Comparison of ENCODE assay signal across 8 cellular contexts in genomic region chr1:40476924-40477679, GRCh38. TPM values are rescaled to one million over a fixed set of nuclear protein-coding genes. Genes with fewer than 3 reads are reported as not detected.
DNase-seq lines count a peak whose midpoint lies in the region; ATAC-seq and TF ChIP-seq lines count a peak whose summit lies in the region.

Gene ZFP69, plus strand, starts transcription at chr1:40477290. Its CDS starts 2,072 bp downstream, at chr1:40479362.

- H3K4me1 Mint-ChIP-seq in activated CD8-positive, alpha-beta T cell treated with anti-CD3 and anti-CD28 coated beads, Interleukin-2, amount 10 ng/mL, durations not matched to agents 7 days and 5 days (ENCODE audit: low read depth) = peaks cover 20% of the 10 kb centered on the region

- peak within 1 kb of the TSS; percentile 92 for H3K56ac ChIP-seq in mesendoderm (ENCODE audit: low read length)

- no CpG with 5 or more reads among the region's 65 CpGs for WGBS in mesendoderm (ENCODE audit: extremely low coverage, insufficient coverage, low lambda C conversion rate)

- CTCF ChIA-PET in activated CD8-positive, alpha-beta T cell treated with anti-CD3 and anti-CD28 coated beads, Interleukin-2, amount 10 ng/mL, durations not matched to agents 7 days and 5 days (lab: Charles Lee) = interaction anchor here (1.3 to 1.8 kb wide), 2 partner anchors 10 to 13 kb away, joined by 3 to 4 read pairs; no protein-coding TSS in a partner anchor

- H3K9me3 Mint-ChIP-seq in activated CD8-positive, alpha-beta T cell treated with anti-CD3 and anti-CD28 coated beads, Interleukin-2, amount 10 ng/mL, durations not matched to agents 7 days and 5 days (ENCODE audit: insufficient read depth) = peaks cover 32% of the 10 kb centered on the region

- H2BK120ac ChIP-seq in mesendoderm (ENCODE audit: low read depth, low read length) = no peak within 1 kb of the TSS

- peak within 1 kb of the TSS; percentile 10 for H4K5ac ChIP-seq in mesendoderm (ENCODE audit: low read length)

- TF ChIP-seq CTCF in GM13977 (IDR thresholded peaks at IDR 0.05; ENCODE audit: extremely low read depth, insufficient read depth, missing control alignments) = no peak

- H2BK5ac ChIP-seq in mesendoderm (ENCODE audit: low read length) = no peak within 1 kb of the TSS

- H3K23ac ChIP-seq in mesendoderm (ENCODE audit: low read length) = peak within 1 kb of the TSS; percentile 29

- ATAC-seq in HG03039 (IDR thresholded peaks at IDR 0.05; ENCODE audit: unreplicated experiment) (peak; percentile 60), HG02571 (IDR thresholded peaks at IDR 0.05; ENCODE audit: unreplicated experiment) (no peak)
- peak; percentile 92 for ATAC-seq in activated CD8-positive, alpha-beta T cell treated with anti-CD3 and anti-CD28 coated beads, Interleukin-2, amount 10 ng/mL, durations not matched to agents 7 days and 5 days

- DNase-seq in GM13977 (ENCODE audit: low spot score) (peak; percentile 89), NCI-H510A treated with DMSO at 0.1 percent for 48 hours (lab: John Stamatoyannopoulos, UW) (peak; percentile 91), mesendoderm (peak; percentile 73)
- peak; percentile 80 for DNase-seq in activated CD8-positive, alpha-beta T cell treated with anti-CD3 and anti-CD28 coated beads, Interleukin-2, amount 10 ng/mL, durations not matched to agents 7 days and 5 days
- peak; percentile 56 for DNase-seq in effector CD8-positive, alpha-beta T cell (lab: John Stamatoyannopoulos, UW)
- DNase-seq in stimulated activated CD8-positive, alpha-beta memory T cell treated with anti-CD3 and anti-CD28 coated beads, Interleukin-12 subunit alpha, Interleukin-12 subunit beta, amount 100 ng/mL, for 4 hours (ENCODE audit: low read depth) = peak; percentile 65

- H3K36me3 ChIP-seq in mesendoderm (ENCODE audit: control insufficient read depth, insufficient read depth, low read length) = no peaks in the 10 kb centered on the region

- peaks cover 42% of the 10 kb centered on the region for H3K36me3 Mint-ChIP-seq in activated CD8-positive, alpha-beta T cell treated with anti-CD3 and anti-CD28 coated beads, Interleukin-2, amount 10 ng/mL, durations not matched to agents 7 days and 5 days (ENCODE audit: low read depth)

- H3K79me1 ChIP-seq in mesendoderm (ENCODE audit: low read length) = no peaks in the 10 kb centered on the region

- H3K27me3 ChIP-seq in mesendoderm (ENCODE audit: insufficient read depth, low read length, poor library complexity) = no peaks in the 10 kb centered on the region

- no peak within 1 kb of the TSS for H2BK15ac ChIP-seq in mesendoderm (replicated peaks; ENCODE audit: low read depth)

- H3K4me3 ChIP-seq in mesendoderm (ENCODE audit: low read length) = peak within 1 kb of the TSS; percentile 75

- H3K4ac ChIP-seq in mesendoderm (ENCODE audit: low read depth, low read length) = peak within 1 kb of the TSS; percentile 45

- H3K27ac ChIP-seq in mesendoderm (ENCODE audit: low read depth, low read length) = no peak within 1 kb of the TSS

- no peak within 1 kb of the TSS for H2AK5ac ChIP-seq in mesendoderm (ENCODE audit: low read length)

- POLR2A ChIA-PET in activated CD8-positive, alpha-beta T cell treated with anti-CD3 and anti-CD28 coated beads, Interleukin-2, amount 10 ng/mL, durations not matched to agents 7 days and 5 days (lab: Charles Lee) = interaction anchor here (2.3 kb wide), 1 partner anchor 32 kb away, joined by 15 read pairs; the partner anchor contains the start of gene EXO5

- peaks cover 2% of the 10 kb centered on the region for H3K4me1 ChIP-seq in mesendoderm (ENCODE audit: control insufficient read depth, low read depth, low read length)

- H3K27me3 Mint-ChIP-seq in activated CD8-positive, alpha-beta T cell treated with anti-CD3 and anti-CD28 coated beads, Interleukin-2, amount 10 ng/mL, durations not matched to agents 7 days and 5 days (ENCODE audit: low read depth) = no peaks in the 10 kb centered on the region

- H4K8ac ChIP-seq in mesendoderm (ENCODE audit: low read depth, low read length) = peak within 1 kb of the TSS; percentile 96

- H3K18ac ChIP-seq in mesendoderm (ENCODE audit: low read length) = peak within 1 kb of the TSS; percentile 95

- no peaks in the 10 kb centered on the region for H3K79me2 ChIP-seq in mesendoderm (ENCODE audit: control insufficient read depth, insufficient read depth, low read length)

- in situ Hi-C loops in GM13977 (cut with MboI; ENCODE audit: low pct_unique_long_range_greater_than_20kb, low sequenced_read_pairs, unreplicated experiment) = no loop called here

- H3K9ac ChIP-seq in mesendoderm (ENCODE audit: low read length) = peak within 1 kb of the TSS; percentile 84

- peak within 1 kb of the TSS; percentile 81 for H3K27ac Mint-ChIP-seq in activated CD8-positive, alpha-beta T cell treated with anti-CD3 and anti-CD28 coated beads, Interleukin-2, amount 10 ng/mL, durations not matched to agents 7 days and 5 days

- H3K4me2 ChIP-seq in mesendoderm (ENCODE audit: low read length) = peak within 1 kb of the TSS; percentile 89

- H3K4me3 Mint-ChIP-seq in activated CD8-positive, alpha-beta T cell treated with anti-CD3 and anti-CD28 coated beads, Interleukin-2, amount 10 ng/mL, durations not matched to agents 7 days and 5 days = peak within 1 kb of the TSS; percentile 76

RNA-seq across cellular contexts. Expression of gene ZFP69, which starts in this region (rescaled TPM):
- 1 to 10 TPM; 2.2 to 2.7 TPM for total RNA-seq in activated CD8-positive, alpha-beta T cell treated with anti-CD3 and anti-CD28 coated beads, Interleukin-2, amount 10 ng/mL, durations not matched to agents 7 days and 5 days
- 2.8 TPM for polyA plus RNA-seq in mesendoderm (2013, experiment 1 of 2)
- polyA plus RNA-seq in mesendoderm (2013, experiment 2 of 2) = 2.9 TPM
